1 cellular context compared by ENCODE assay signal in genomic region chr19:19342086-19343015, GRCh38.
TF ChIP-seq lines count a peak whose summit lies in the region.

No MANE protein-coding gene starts in this region.

TF ChIP-seq in SK-N-SH, 30 proteins besides CTCF, POLR2A, EP300 and RAD21 (continued from another document):
- TF ChIP-seq USF1 (IDR thresholded peaks at IDR 0.05; ENCODE audit: borderline replicate concordance, low read depth): no peak; the same call in 1 of the 2 replicates
